26 cellular contexts compared by ENCODE assay signal in genomic region chr14:28783593-28784143, GRCh38. TPM values are rescaled to one million over a fixed set of nuclear protein-coding genes. Genes with fewer than 3 reads are reported as not detected.
"Had no signal": no experiment of that assay in that cellular context is flagged by ENCODE, and none has a peak within 500 bp of the region (broad histone marks: within the 10 kb centered on the region; RNA-seq: fewer than 3 reads in every experiment).

No MANE protein-coding gene starts in this region.

- ATAC-seq: activated T-cell treated with anti-CD3 and anti-CD28 coated beads, Interleukin-2, amount 50 U/mL, for 72 hours; gastrocnemius medialis; left ventricle myocardium superior; psoas muscle; right lobe of liver; stimulated activated naive CD8-positive, alpha-beta T cell treated with anti-CD3 and anti-CD28 coated beads, Interleukin-15, amount 100 ng/mL, for 72 hours had no signal

- H3K27me3 ChIP-seq: testis had no signal

- H3K4me3 Mint-ChIP-seq: activated naive CD4-positive, alpha-beta T cell treated with anti-CD3 and anti-CD28 coated beads, Interleukin-2, amount 50 U/mL, for 24 hours; activated T-cell treated with anti-CD3 and anti-CD28 coated beads, Interleukin-2, amount 50 U/mL, for 72 hours; neural crest cell; stimulated activated naive CD8-positive, alpha-beta T cell treated with anti-CD3 and anti-CD28 coated beads, Interleukin-15, amount 100 ng/mL, for 72 hours had no signal

- DNase-seq: activated CD4-positive, alpha-beta T cell treated with anti-CD3 and anti-CD28 coated beads, Interleukin-2, amount 50 U/mL, for 4 hours; activated effector memory CD4-positive, alpha-beta T cell treated with anti-CD3 and anti-CD28 coated beads, Interleukin-2, amount 50 U/mL, for 16 hours; activated T-cell treated with anti-CD3 and anti-CD28 coated beads, Interleukin-2, amount 50 U/mL, for 72 hours; central memory CD4-positive, alpha-beta T cell; cortex of kidney; effector CD4-positive, alpha-beta T cell; gastrocnemius medialis; head of caudate nucleus; kidney glomerular epithelial cell; left ventricle myocardium superior; psoas muscle; right lobe of liver; small intestine; stimulated activated CD4-positive, alpha-beta T cell treated with anti-CD3 and anti-CD28 coated beads, Interleukin-15, amount 100 ng/mL, for 24 hours; stimulated activated CD4-positive, alpha-beta T cell treated with anti-CD3 and anti-CD28 coated beads, Interleukin-4, amount 100 ng/mL, for 1 hour; stimulated activated naive CD8-positive, alpha-beta T cell treated with anti-CD3 and anti-CD28 coated beads, Interleukin-15, amount 100 ng/mL, for 72 hours; T-helper 2 cell; testis; upper lobe of left lung; WERI-Rb-1 had no signal

- H3K36me3 ChIP-seq: gastrocnemius medialis, right lobe of liver, upper lobe of left lung, WERI-Rb-1 had no signal

- H3K27ac Mint-ChIP-seq: activated naive CD4-positive, alpha-beta T cell treated with anti-CD3 and anti-CD28 coated beads, Interleukin-2, amount 50 U/mL, for 24 hours; activated T-cell treated with anti-CD3 and anti-CD28 coated beads, Interleukin-2, amount 50 U/mL, for 72 hours; stimulated activated naive CD8-positive, alpha-beta T cell treated with anti-CD3 and anti-CD28 coated beads, Interleukin-15, amount 100 ng/mL, for 72 hours had no signal

- H3K4me3 ChIP-seq: psoas muscle, right lobe of liver, testis, upper lobe of left lung had no signal

- H3K4me1 ChIP-seq: psoas muscle, testis had no signal

- H3K9me3 ChIP-seq: gastrocnemius medialis, psoas muscle, right lobe of liver, testis had no signal

- H3K27ac ChIP-seq: gastrocnemius medialis, psoas muscle, right lobe of liver, testis, upper lobe of left lung, WERI-Rb-1 had no signal

- H3K36me3 Mint-ChIP-seq: activated naive CD4-positive, alpha-beta T cell treated with anti-CD3 and anti-CD28 coated beads, Interleukin-2, amount 50 U/mL, for 24 hours had no signal

RNA-seq across cellular contexts. Expression of gene FOXG1, which starts 17.1 kb away (rescaled TPM):
- total RNA-seq: activated CD8-positive, alpha-beta memory T cell treated with anti-CD3 and anti-CD28 coated beads for 36 hours; activated T-cell treated with anti-CD3 and anti-CD28 coated beads, Interleukin-2, amount 50 U/mL, for 72 hours; gastrocnemius medialis; left ventricle myocardium superior; myocyte; neural crest cell; osteoblast; right lobe of liver; upper lobe of left lung had no signal
- polyA plus RNA-seq: adipose tissue had no signal
